ENCODE assay signal across 4 cellular contexts in the genomic region with DNA sequence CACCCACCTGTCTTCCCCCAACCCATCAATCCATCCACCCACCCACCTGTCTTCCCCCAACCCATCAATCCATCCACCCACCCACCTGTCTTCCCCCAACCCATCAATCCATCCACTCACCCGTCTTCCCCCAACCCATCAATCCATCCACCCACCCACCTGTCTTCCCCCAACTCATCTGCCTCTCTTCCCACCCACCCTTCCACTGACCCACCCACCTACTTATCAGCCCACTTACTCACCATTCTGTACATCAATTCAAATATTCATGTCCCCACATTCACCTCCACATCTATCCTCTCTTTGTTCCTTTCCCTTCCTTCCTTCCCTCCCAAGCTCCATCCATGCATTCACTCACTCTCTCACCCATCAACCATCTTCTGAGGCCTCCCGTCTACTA. TPM values are rescaled to one million over a fixed set of nuclear protein-coding genes. Genes with fewer than 3 reads are reported as not detected.
"Had no signal": no experiment of that assay in that cellular context is flagged by ENCODE, and none has a peak within 500 bp of the region (broad histone marks: within the 10 kb centered on the region; RNA-seq: fewer than 3 reads in every experiment).

No MANE protein-coding gene starts in this region.

RNA-seq across cellular contexts. Expression of a gene that starts 6.4 kb away (rescaled TPM):
- total RNA-seq: HepG2, HT-29, HT1080, IMR-90 had no signal

RNA-seq across cellular contexts. Expression of a gene that starts 20.4 kb away (rescaled TPM):
- total RNA-seq: HT-29, IMR-90 had no signal

RNA-seq across cellular contexts. Expression of a gene that starts 37.2 kb away (rescaled TPM):
- total RNA-seq: HepG2 had no signal

RNA-seq across cellular contexts. Expression of a gene that starts 37.5 kb away (rescaled TPM):
- total RNA-seq: HepG2, IMR-90 had no signal
